1 cellular context compared by ENCODE assay signal in the genomic region with DNA sequence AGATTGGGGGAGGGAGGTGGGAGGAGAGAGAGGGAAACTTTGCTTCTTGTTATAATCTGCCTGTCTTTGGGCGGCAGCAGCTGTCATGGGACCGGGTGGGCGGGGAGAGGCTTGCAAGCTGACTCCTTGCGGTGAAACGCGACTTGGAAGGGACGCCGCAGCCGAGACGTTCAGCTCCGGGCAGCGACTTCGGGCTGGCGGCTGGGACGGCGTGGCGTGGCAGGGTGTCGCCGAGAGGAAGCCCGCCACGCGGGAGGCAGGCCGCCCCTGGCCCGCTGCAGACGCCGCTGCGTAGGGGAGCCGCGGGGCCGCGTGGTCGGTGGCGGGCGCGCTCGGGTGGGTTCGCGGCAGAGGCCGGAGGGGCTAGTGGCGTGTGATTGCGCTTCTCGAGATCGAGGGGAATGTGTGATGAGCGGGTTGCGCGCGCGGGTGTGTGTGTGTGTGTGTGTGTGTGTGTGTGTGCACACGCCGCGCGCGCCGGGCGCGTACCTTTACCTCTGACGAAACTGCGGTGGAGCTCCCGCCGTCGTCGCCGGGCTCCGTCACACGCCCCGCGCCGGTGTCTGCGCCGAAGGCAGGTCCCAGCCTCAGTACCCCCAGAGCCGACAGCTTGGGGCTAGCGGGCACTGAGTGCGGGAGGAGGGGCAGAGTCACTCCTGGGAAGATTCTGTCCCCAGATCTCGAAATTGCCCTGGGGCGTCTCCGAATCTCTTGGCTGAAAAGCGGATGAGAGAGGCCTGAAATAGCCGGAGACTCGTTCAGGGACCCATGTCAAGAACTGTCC.
TF ChIP-seq lines count a peak whose summit lies in the region.

No MANE protein-coding gene starts in this region.

TF ChIP-seq in HEK293, 187 proteins besides CTCF, POLR2A, EP300 and RAD21 (continued from another document and continues in another):
- TF ChIP-seq, protein P1, sequence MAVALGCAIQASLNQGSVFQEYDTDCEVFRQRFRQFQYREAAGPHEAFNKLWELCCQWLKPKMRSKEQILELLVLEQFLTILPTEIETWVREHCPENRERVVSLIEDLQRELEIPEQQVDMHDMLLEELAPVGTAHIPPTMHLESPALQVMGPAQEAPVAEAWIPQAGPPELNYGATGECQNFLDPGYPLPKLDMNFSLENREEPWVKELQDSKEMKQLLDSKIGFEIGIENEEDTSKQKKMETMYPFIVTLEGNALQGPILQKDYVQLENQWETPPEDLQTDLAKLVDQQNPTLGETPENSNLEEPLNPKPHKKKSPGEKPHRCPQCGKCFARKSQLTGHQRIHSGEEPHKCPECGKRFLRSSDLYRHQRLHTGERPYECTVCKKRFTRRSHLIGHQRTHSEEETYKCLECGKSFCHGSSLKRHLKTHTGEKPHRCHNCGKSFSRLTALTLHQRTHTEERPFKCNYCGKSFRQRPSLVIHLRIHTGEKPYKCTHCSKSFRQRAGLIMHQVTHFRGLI (tag by site-specific recombination; IDR thresholded peaks at IDR 0.05) = no peak
- TF ChIP-seq ZNF302 (tag by site-specific recombination; IDR thresholded peaks at IDR 0.05; ENCODE audit: low read depth) (no peak), ZNF175 (tag by site-specific recombination; IDR thresholded peaks at IDR 0.05) (no peak), ZNF600 (tag by site-specific recombination; IDR thresholded peaks at IDR 0.05) (peak; percentile 73), ZNF335 (tag by site-specific recombination; conservative IDR thresholded peaks at IDR 0.05) (no peak; the same call in none of the 2 replicates), ZNF223 (tag by site-specific recombination; IDR thresholded peaks at IDR 0.05) (no peak), BCL11A (tag by site-specific recombination; IDR thresholded peaks at IDR 0.05; ENCODE audit: low read depth) (no peak), ZNF311 (tag by site-specific recombination; IDR thresholded peaks at IDR 0.05; ENCODE audit: borderline replicate concordance) (no peak), ZNF324 (tag by site-specific recombination; IDR thresholded peaks at IDR 0.05) (peak; percentile 72; the same call in 1 of the 2 replicates), ZFP37 (tag by site-specific recombination; IDR thresholded peaks at IDR 0.05) (peak; percentile 45; the same call in 1 of the 2 replicates), SP7 (tag by site-specific recombination; IDR thresholded peaks at IDR 0.05) (peak; percentile 34; the same call in 1 of the 2 replicates), ZNF660 (tag by site-specific recombination; IDR thresholded peaks at IDR 0.05) (peak; percentile 50; the same call in 1 of the 2 replicates), ZFP69B (tag by site-specific recombination; IDR thresholded peaks at IDR 0.05) (peak; percentile 65; the same call in 1 of the 2 replicates), ZNF48 (tag by site-specific recombination; IDR thresholded peaks at IDR 0.05) (no peak), GLIS2 (tag by site-specific recombination; IDR thresholded peaks at IDR 0.05) (peak; percentile 66; the same call in 1 of the 2 replicates), ZNF670 (tag by site-specific recombination; IDR thresholded peaks at IDR 0.05; ENCODE audit: low read depth) (no peak), EGR2 (tag by site-specific recombination; IDR thresholded peaks at IDR 0.05; ENCODE audit: low read depth) (no peak), OVOL3 (tag by site-specific recombination; IDR thresholded peaks at IDR 0.05) (no peak), ZNF785 (tag by site-specific recombination; IDR thresholded peaks at IDR 0.05) (peak; percentile 92), KLF7 (tag by site-specific recombination; IDR thresholded peaks at IDR 0.05; ENCODE audit: borderline replicate concordance) (0 out of 2 replicates have a peak, but pooled peaks have one; percentile 47), KLF9 (tag by site-specific recombination; IDR thresholded peaks at IDR 0.05; ENCODE audit: low read depth) (peak; percentile 6; the same call in 1 of the 2 replicates), HOXA7 (CRISPR knock-in tag; IDR thresholded peaks at IDR 0.05; ENCODE audit: borderline replicate concordance) (no peak), ZNF133 (tag by site-specific recombination; IDR thresholded peaks at IDR 0.05) (no peak), ZBTB1 (tag by site-specific recombination; IDR thresholded peaks at IDR 0.05) (0 out of 2 replicates have a peak, but pooled peaks have one; percentile 34), ZXDB (tag by site-specific recombination; IDR thresholded peaks at IDR 0.05) (peak; percentile 59), ZNF416 (tag by site-specific recombination; IDR thresholded peaks at IDR 0.05) (no peak), ZNF473 (tag by site-specific recombination; IDR thresholded peaks at IDR 0.05) (no peak), ZNF174 (tag by site-specific recombination; IDR thresholded peaks at IDR 0.05) (no peak), SCRT1 (tag by site-specific recombination; IDR thresholded peaks at IDR 0.05; ENCODE audit: borderline replicate concordance) (no peak), YY1 (tag by site-specific recombination; IDR thresholded peaks at IDR 0.05) (no peak)
- TF ChIP-seq, protein P2, sequence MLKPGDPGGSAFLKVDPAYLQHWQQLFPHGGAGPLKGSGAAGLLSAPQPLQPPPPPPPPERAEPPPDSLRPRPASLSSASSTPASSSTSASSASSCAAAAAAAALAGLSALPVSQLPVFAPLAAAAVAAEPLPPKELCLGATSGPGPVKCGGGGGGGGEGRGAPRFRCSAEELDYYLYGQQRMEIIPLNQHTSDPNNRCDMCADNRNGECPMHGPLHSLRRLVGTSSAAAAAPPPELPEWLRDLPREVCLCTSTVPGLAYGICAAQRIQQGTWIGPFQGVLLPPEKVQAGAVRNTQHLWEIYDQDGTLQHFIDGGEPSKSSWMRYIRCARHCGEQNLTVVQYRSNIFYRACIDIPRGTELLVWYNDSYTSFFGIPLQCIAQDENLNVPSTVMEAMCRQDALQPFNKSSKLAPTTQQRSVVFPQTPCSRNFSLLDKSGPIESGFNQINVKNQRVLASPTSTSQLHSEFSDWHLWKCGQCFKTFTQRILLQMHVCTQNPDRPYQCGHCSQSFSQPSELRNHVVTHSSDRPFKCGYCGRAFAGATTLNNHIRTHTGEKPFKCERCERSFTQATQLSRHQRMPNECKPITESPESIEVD (tag by site-specific recombination; IDR thresholded peaks at IDR 0.05) = no peak
- TF ChIP-seq, protein P3, sequence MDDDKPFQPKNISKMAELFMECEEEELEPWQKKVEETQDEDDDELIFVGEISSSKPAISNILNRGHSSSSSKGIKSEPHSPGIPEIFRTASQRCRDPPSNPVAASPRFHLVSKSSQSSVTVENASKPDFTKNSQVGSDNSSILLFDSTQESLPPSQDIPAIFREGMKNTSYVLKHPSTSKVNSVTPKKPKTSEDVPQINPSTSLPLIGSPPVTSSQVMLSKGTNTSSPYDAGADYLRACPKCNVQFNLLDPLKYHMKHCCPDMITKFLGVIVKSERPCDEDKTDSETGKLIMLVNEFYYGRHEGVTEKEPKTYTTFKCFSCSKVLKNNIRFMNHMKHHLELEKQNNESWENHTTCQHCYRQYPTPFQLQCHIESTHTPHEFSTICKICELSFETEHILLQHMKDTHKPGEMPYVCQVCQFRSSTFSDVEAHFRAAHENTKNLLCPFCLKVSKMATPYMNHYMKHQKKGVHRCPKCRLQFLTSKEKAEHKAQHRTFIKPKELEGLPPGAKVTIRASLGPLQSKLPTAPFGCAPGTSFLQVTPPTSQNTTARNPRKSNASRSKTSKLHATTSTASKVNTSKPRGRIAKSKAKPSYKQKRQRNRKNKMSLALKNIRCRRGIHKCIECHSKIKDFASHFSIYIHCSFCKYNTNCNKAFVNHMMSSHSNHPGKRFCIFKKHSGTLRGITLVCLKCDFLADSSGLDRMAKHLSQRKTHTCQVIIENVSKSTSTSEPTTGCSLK (tag by site-specific recombination; IDR thresholded peaks at IDR 0.05) = no peak
- TF ChIP-seq, protein P4, sequence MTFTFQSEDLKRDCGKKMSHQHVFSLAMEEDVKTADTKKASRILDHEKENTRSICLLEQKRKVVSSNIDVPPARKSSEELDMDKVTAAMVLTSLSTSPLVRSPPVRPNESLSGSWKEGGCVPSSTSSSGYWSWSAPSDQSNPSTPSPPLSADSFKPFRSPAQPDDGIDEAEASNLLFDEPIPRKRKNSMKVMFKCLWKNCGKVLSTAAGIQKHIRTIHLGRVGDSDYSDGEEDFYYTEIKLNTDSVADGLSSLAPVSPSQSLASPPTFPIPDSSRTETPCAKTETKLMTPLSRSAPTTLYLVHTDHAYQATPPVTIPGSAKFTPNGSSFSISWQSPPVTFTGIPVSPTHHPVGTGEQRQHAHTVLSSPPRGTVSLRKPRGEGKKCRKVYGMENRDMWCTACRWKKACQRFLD (tag by site-specific recombination; IDR thresholded peaks at IDR 0.05) = no peak
- TF ChIP-seq, protein P5, sequence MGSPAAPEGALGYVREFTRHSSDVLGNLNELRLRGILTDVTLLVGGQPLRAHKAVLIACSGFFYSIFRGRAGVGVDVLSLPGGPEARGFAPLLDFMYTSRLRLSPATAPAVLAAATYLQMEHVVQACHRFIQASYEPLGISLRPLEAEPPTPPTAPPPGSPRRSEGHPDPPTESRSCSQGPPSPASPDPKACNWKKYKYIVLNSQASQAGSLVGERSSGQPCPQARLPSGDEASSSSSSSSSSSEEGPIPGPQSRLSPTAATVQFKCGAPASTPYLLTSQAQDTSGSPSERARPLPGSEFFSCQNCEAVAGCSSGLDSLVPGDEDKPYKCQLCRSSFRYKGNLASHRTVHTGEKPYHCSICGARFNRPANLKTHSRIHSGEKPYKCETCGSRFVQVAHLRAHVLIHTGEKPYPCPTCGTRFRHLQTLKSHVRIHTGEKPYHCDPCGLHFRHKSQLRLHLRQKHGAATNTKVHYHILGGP (tag by site-specific recombination; IDR thresholded peaks at IDR 0.05) = no peak
- TF ChIP-seq, protein P6, sequence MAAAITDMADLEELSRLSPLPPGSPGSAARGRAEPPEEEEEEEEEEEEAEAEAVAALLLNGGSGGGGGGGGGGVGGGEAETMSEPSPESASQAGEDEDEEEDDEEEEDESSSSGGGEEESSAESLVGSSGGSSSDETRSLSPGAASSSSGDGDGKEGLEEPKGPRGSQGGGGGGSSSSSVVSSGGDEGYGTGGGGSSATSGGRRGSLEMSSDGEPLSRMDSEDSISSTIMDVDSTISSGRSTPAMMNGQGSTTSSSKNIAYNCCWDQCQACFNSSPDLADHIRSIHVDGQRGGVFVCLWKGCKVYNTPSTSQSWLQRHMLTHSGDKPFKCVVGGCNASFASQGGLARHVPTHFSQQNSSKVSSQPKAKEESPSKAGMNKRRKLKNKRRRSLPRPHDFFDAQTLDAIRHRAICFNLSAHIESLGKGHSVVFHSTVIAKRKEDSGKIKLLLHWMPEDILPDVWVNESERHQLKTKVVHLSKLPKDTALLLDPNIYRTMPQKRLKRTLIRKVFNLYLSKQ (tag by site-specific recombination; IDR thresholded peaks at IDR 0.05; ENCODE audit: borderline replicate concordance) = no peak
- TF ChIP-seq, protein P7, sequence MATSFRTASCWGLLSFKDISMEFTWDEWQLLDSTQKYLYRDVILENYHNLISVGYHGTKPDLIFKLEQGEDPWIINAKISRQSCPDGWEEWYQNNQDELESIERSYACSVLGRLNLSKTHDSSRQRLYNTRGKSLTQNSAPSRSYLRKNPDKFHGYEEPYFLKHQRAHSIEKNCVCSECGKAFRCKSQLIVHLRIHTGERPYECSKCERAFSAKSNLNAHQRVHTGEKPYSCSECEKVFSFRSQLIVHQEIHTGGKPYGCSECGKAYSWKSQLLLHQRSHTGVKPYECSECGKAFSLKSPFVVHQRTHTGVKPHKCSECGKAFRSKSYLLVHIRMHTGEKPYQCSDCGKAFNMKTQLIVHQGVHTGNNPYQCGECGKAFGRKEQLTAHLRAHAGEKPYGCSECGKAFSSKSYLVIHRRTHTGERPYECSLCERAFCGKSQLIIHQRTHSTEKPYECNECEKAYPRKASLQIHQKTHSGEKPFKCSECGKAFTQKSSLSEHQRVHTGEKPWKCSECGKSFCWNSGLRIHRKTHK (tag by site-specific recombination; IDR thresholded peaks at IDR 0.05) = no peak
- TF ChIP-seq, protein P8, sequence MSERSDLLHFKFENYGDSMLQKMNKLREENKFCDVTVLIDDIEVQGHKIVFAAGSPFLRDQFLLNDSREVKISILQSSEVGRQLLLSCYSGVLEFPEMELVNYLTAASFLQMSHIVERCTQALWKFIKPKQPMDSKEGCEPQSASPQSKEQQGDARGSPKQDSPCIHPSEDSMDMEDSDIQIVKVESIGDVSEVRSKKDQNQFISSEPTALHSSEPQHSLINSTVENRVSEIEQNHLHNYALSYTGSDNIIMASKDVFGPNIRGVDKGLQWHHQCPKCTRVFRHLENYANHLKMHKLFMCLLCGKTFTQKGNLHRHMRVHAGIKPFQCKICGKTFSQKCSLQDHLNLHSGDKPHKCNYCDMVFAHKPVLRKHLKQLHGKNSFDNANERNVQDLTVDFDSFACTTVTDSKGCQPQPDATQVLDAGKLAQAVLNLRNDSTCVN (tag by site-specific recombination; optimal IDR thresholded peaks at IDR 0.05) = peak; percentile 98
- TF ChIP-seq, protein P9, sequence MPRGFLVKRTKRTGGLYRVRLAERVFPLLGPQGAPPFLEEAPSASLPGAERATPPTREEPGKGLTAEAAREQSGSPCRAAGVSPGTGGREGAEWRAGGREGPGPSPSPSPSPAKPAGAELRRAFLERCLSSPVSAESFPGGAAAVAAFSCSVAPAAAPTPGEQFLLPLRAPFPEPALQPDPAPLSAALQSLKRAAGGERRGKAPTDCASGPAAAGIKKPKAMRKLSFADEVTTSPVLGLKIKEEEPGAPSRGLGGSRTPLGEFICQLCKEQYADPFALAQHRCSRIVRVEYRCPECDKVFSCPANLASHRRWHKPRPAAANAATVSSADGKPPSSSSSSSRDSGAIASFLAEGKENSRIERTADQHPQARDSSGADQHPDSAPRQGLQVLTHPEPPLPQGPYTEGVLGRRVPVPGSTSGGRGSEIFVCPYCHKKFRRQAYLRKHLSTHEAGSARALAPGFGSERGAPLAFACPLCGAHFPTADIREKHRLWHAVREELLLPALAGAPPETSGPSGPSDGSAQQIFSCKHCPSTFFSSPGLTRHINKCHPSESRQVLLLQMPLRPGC (tag by site-specific recombination; IDR thresholded peaks at IDR 0.05) = peak; percentile 66; the same call in 1 of the 2 replicates
- TF ChIP-seq, protein P10, sequence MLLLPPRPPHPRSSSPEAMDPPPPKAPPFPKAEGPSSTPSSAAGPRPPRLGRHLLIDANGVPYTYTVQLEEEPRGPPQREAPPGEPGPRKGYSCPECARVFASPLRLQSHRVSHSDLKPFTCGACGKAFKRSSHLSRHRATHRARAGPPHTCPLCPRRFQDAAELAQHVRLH (tag by site-specific recombination; IDR thresholded peaks at IDR 0.05) = no peak
- TF ChIP-seq, protein P11, sequence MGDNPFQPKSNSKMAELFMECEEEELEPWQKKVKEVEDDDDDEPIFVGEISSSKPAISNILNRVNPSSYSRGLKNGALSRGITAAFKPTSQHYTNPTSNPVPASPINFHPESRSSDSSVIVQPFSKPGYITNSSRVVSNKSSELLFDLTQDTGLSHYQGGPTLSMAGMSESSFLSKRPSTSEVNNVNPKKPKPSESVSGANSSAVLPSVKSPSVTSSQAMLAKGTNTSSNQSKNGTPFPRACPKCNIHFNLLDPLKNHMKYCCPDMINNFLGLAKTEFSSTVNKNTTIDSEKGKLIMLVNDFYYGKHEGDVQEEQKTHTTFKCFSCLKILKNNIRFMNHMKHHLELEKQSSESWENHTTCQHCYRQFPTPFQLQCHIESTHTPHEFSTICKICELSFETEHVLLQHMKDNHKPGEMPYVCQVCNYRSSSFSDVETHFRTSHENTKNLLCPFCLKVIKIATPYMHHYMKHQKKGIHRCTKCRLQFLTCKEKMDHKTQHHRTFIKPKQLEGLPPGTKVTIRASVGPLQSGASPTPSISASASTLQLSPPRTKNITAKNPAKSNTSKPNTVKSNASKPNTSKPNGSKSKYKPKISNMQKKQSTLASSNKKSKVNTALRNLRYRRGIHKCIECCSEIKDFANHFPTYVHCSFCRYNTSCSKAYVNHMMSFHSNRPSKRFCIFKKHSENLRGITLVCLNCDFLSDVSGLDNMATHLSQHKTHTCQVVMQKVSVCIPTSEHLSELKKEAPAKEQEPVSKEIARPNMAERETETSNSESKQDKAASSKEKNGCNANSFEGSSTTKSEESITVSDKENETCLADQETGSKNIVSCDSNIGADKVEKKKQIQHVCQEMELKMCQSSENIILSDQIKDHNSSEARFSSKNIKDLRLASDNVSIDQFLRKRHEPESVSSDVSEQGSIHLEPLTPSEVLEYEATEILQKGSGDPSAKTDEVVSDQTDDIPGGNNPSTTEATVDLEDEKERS (tag by site-specific recombination; IDR thresholded peaks at IDR 0.05) = no peak
